14 cellular contexts compared by ENCODE assay signal in genomic region chr10:77888356-77888703, GRCh38. TPM values are rescaled to one million over a fixed set of nuclear protein-coding genes. Genes with fewer than 3 reads are reported as not detected.
DNase-seq lines count a peak whose midpoint lies in the region.
"Had no signal": no experiment of that assay in that cellular context is flagged by ENCODE, and none has a peak within 500 bp of the region (broad histone marks: within the 10 kb centered on the region; RNA-seq: fewer than 3 reads in every experiment).

No MANE protein-coding gene starts in this region.

- 0 out of 2 replicates have a peak overlapping the region, but pooled peaks have one; percentile 1 for H3K4me3 ChIP-seq in HUES64 (ENCODE audit: low read length)
- H3K4me3 ChIP-seq in mesendoderm (ENCODE audit: low read length): no peak overlapping the region
- H3K4me3 ChIP-seq in subcutaneous abdominal adipose tissue (ENCODE audit: low read depth in 1 of 5, low read length in 5 of 5): peak overlapping the region in 4 of 5 donors; percentile 1 to 42 (median 38)
- H3K4me3 ChIP-seq: lung had no signal

- 49% methylated on average over 7 of the region's 7 CpGs for WGBS in HUES64
- no CpG with 5 or more reads among the region's 7 CpGs for WGBS in mesendoderm (ENCODE audit: extremely low coverage, insufficient coverage, low lambda C conversion rate)

- peaks cover 98% of the 10 kb centered on the region for H3K79me2 ChIP-seq in mesendoderm (ENCODE audit: control insufficient read depth, insufficient read depth, low read length)

- H3K36me3 ChIP-seq in HUES64 (ENCODE audit: insufficient read depth, low read length) (no peaks in the 10 kb centered on the region), mesendoderm (ENCODE audit: control insufficient read depth, insufficient read depth, low read length) (no peaks in the 10 kb centered on the region), subcutaneous abdominal adipose tissue (ENCODE audit: control insufficient read depth in 5 of 5, insufficient read depth in 5 of 5, low read length in 5 of 5) (no peaks in the 10 kb centered on the region)

- no peak overlapping the region for H4K5ac ChIP-seq in mesendoderm (ENCODE audit: low read length)

- H4K8ac ChIP-seq in mesendoderm (ENCODE audit: low read depth, low read length): no peak overlapping the region

- peak overlapping the region; percentile 77 for H3K56ac ChIP-seq in mesendoderm (ENCODE audit: low read length)

- H3K9me3 ChIP-seq in HUES64 (ENCODE audit: insufficient read depth, low read depth, low read length) (no peaks in the 10 kb centered on the region), subcutaneous abdominal adipose tissue (ENCODE audit: control insufficient read depth in 5 of 5, low read length in 5 of 5) (no peaks in the 10 kb centered on the region)

- no peak for DNase-seq in mesendoderm
- no peak for DNase-seq in RKO (ENCODE audit: low spot score)
- DNase-seq in ACHN: no peak
- DNase-seq in GF-D8 (lab: John Stamatoyannopoulos, UW): no peak
- no peak for DNase-seq in activated effector memory CD4-positive, alpha-beta T cell treated with anti-CD3 and anti-CD28 coated beads, Interleukin-2, amount 50 U/mL, for 16 hours
- DNase-seq: activated CD4-positive, CD25-positive, alpha-beta regulatory T cell; activated naive CD4-positive, alpha-beta T cell; effector memory CD4-positive, alpha-beta T cell; NCI-H1436 treated with DMSO at 0.1 percent for 48 hours; stimulated activated CD4-positive, alpha-beta T cell treated with anti-CD3 and anti-CD28 coated beads, Interleukin-1b, Interleukin-23, amount 100 ng/mL, for 48 hours had no signal

- no peak overlapping the region for H2BK5ac ChIP-seq in mesendoderm (ENCODE audit: low read length)

- in situ Hi-C loops in ACHN (cut with HindIII; ENCODE audit: low pct_ligation_motif_present, low pct_unique_long_range_greater_than_20kb, low sequenced_read_pairs): no loop called here

- H3K4me2 ChIP-seq in mesendoderm (ENCODE audit: low read length): no peak overlapping the region

- H3K18ac ChIP-seq in mesendoderm (ENCODE audit: low read length): no peak overlapping the region

- peaks cover 39% of the 10 kb centered on the region for H3K79me1 ChIP-seq in mesendoderm (ENCODE audit: low read length)

- peaks cover 51% of the 10 kb centered on the region for H3K4me1 ChIP-seq in HUES64 (ENCODE audit: insufficient read depth, low read length)
- peaks cover 34% of the 10 kb centered on the region for H3K4me1 ChIP-seq in mesendoderm (ENCODE audit: control insufficient read depth, low read depth, low read length)
- H3K4me1 ChIP-seq in subcutaneous abdominal adipose tissue (ENCODE audit: control insufficient read depth in 5 of 5, insufficient read depth in 5 of 5, low read length in 5 of 5): peaks cover 14 to 52% (median 51%) of the 10 kb centered on the region in 5 donors

- no peak overlapping the region for H2BK15ac ChIP-seq in mesendoderm (replicated peaks; ENCODE audit: low read depth)

- H2AK5ac ChIP-seq in mesendoderm (ENCODE audit: low read length): no peak overlapping the region

- no peak overlapping the region for H3K4ac ChIP-seq in mesendoderm (ENCODE audit: low read depth, low read length)

- H2BK120ac ChIP-seq in mesendoderm (ENCODE audit: low read depth, low read length): no peak overlapping the region

- H3K27me3 ChIP-seq in HUES64 (ENCODE audit: insufficient read depth, low read length) (no peaks in the 10 kb centered on the region), mesendoderm (ENCODE audit: insufficient read depth, low read length, poor library complexity) (no peaks in the 10 kb centered on the region), subcutaneous abdominal adipose tissue (ENCODE audit: control insufficient read depth in 5 of 5, insufficient read depth in 4 of 5, low read length in 5 of 5) (no peaks in the 10 kb centered on the region)

- no peak overlapping the region for H3K23ac ChIP-seq in mesendoderm (ENCODE audit: low read length)

- H3K27ac ChIP-seq in HUES64 (ENCODE audit: low read depth, low read length) (peak overlapping the region; percentile 74), cingulate gyrus (ENCODE audit: low read depth, low read length) (peak overlapping the region; percentile 81), mesendoderm (ENCODE audit: low read depth, low read length) (no peak overlapping the region), subcutaneous abdominal adipose tissue (ENCODE audit: low read depth, low read length) (peak overlapping the region; percentile 88)

- H3K9ac ChIP-seq in HUES64 (ENCODE audit: low read depth, low read length) (no peak overlapping the region), mesendoderm (ENCODE audit: low read length) (peak overlapping the region; percentile 4), subcutaneous abdominal adipose tissue (ENCODE audit: low read length in 5 of 5) (peak overlapping the region in 2 of 5 donors; percentile 18 to 29)

RNA-seq across cellular contexts. Expression of gene DLG5, which starts 38.2 kb away (rescaled TPM):
- polyA plus RNA-seq in HUES64 (2013, experiment 1 of 2): 39.8 TPM
- polyA plus RNA-seq in HUES64 (2013, experiment 2 of 2): 45.5 TPM
- polyA plus RNA-seq in mesendoderm (2013, experiment 1 of 2): 58.5 TPM
- polyA plus RNA-seq in mesendoderm (2013, experiment 2 of 2): 57.0 TPM
